ENCODE assay signal across 23 cellular contexts in the genomic region with DNA sequence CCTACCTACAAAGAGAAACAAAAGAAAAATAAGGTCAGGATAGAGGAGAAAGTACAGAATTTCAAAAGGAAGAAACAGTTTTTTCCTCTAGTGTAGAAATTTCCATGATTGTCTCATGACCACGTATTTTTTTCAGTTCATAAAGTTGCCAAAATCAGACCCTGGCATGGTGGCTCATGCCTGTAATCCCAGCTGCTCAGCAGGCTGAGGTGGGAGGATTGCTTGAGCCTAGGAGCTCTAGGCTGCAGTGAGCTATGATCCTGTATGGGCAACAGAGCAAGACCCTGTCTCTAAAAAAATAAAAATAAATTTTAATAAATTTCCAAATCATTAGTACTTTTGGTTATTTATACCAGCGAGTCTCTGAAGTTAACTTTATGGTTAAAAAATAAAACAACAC.
"Had no signal": no experiment of that assay in that cellular context is flagged by ENCODE, and none has a peak within 500 bp of the region (broad histone marks: within the 10 kb centered on the region; RNA-seq: fewer than 3 reads in every experiment).

No MANE protein-coding gene starts in this region.

- FAIRE-seq: urothelium cell line had no signal

- DNase-seq: hypothalamus; immature natural killer cell; islet precursor cell; left ventricle myocardium inferior; mesendoderm; naive B cell; natural killer cell; ovary; retina; right cardiac atrium; stimulated activated CD4-positive, alpha-beta T cell treated with anti-CD3 and anti-CD28 coated beads, Interleukin-12 subunit alpha, Interleukin-12 subunit beta, amount 100 ng/mL, for 4 hours; stimulated activated CD4-positive, alpha-beta T cell treated with anti-CD3 and anti-CD28 coated beads, Interleukin-15, amount 100 ng/mL, for 24 hours; stimulated activated CD4-positive, alpha-beta T cell treated with anti-CD3 and anti-CD28 coated beads, Interleukin-2, amount 100 ng/mL, for 24 hours; stimulated activated CD4-positive, alpha-beta T cell treated with anti-CD3 and anti-CD28 coated beads, Interleukin-4, amount 100 ng/mL, for 1 hour; stimulated activated naive B cell treated with anti-CD40 and anti-IgM and Interleukin-4, amounts not matched to agents 10 μg/mL and 1 μg/mL and 100 μg/mL, for 72 hours; stimulated activated naive CD8-positive, alpha-beta T cell treated with anti-CD3 and anti-CD28 coated beads, Interleukin-15, Interleukin-2, amounts not matched to agents 100 U/mL and 50 U/mL, for 24 hours; stomach; testis; tibial artery; trophoblast cell; upper lobe of right lung had no signal

- ATAC-seq: natural killer cell; right cardiac atrium; sciatic nerve; stimulated activated naive B cell treated with anti-CD40 and anti-IgM and Interleukin-4, amounts not matched to agents 10 μg/mL and 1 μg/mL and 100 μg/mL, for 72 hours; stimulated activated naive CD8-positive, alpha-beta T cell treated with anti-CD3 and anti-CD28 coated beads, Interleukin-15, Interleukin-2, amounts not matched to agents 100 U/mL and 50 U/mL, for 24 hours; upper lobe of right lung had no signal
